In the genomic region with DNA sequence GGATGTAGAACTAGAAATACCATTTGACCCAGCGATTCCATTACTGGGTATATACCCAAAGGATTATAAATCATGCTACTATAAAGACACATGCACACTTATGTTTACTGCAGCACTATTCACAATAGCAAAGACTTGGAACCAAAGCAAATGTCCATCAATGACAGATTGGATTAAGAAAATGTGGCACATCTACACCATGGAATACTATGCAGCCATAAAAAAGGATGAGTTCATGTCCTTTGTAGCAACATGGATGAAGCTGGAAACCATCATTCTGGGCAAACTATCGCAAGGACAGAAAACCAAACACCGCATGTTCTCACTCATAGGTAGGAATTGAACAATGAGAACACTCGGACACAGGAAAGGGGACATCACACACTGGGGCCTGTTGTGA, we compare ENCODE assay signal across 11 cellular contexts. TPM values are rescaled to one million over a fixed set of nuclear protein-coding genes. Genes with fewer than 3 reads are reported as not detected.
"Had no signal": no experiment of that assay in that cellular context is flagged by ENCODE, and none has a peak within 500 bp of the region (broad histone marks: within the 10 kb centered on the region; RNA-seq: fewer than 3 reads in every experiment).

No MANE protein-coding gene starts in this region.

RNA-seq across cellular contexts. Expression of gene SP9, which starts 24.9 kb away (rescaled TPM):
- total RNA-seq: stomach, subcutaneous adipose tissue, thoracic aorta, thyroid gland, tibial nerve, transverse colon, upper lobe of left lung, upper lobe of right lung, urinary bladder, uterus, vagina had no signal
- polyA plus RNA-seq: stomach, urinary bladder had no signal
